ENCODE assay signal across 12 cellular contexts in genomic region chr3:100641471-100642032, GRCh38. TPM values are rescaled to one million over a fixed set of nuclear protein-coding genes. Genes with fewer than 3 reads are reported as not detected.
DNase-seq lines count a peak whose midpoint lies in the region; ATAC-seq and TF ChIP-seq lines count a peak whose summit lies in the region.
"Had no signal": no experiment of that assay in that cellular context is flagged by ENCODE, and none has a peak within 500 bp of the region (broad histone marks: within the 10 kb centered on the region; RNA-seq: fewer than 3 reads in every experiment).

No MANE protein-coding gene starts in this region.

- no peaks in the 10 kb centered on the region for H3K27me3 ChIP-seq in Loucy (ENCODE audit: insufficient read depth, low read length, poor library complexity, severe bottlenecking)
- no peaks in the 10 kb centered on the region for H3K27me3 ChIP-seq in colonic mucosa

- no peaks in the 10 kb centered on the region for H3K79me2 ChIP-seq in Loucy (ENCODE audit: insufficient read depth, low read length)

- H3F3A ChIP-seq in Loucy (ENCODE audit: low read depth), result no peaks in the 10 kb centered on the region

- no peak overlapping the region for H3K9ac ChIP-seq in Loucy (ENCODE audit: low read depth, low read length, poor library complexity, severe bottlenecking)
- no peak overlapping the region for H3K9ac ChIP-seq in colonic mucosa (ENCODE audit: low read depth in 2 of 2, low read length in 2 of 2)

- H3K4me1 ChIP-seq in Loucy (ENCODE audit: insufficient read depth, low read length, poor library complexity, severe bottlenecking), result peaks cover 14% of the 10 kb centered on the region
- no peaks in the 10 kb centered on the region for H3K4me1 ChIP-seq in colonic mucosa

- TF ChIP-seq CTCF in Loucy (conservative IDR thresholded peaks at IDR 0.05; ENCODE audit: low read length) (no peak), omental fat pad (IDR thresholded peaks at IDR 0.05) (no peak), colonic mucosa (IDR thresholded peaks at IDR 0.05) (no peak)

- peak; percentile 84 for ATAC-seq in GM19043 (IDR thresholded peaks at IDR 0.05; ENCODE audit: low read depth, unreplicated experiment)
- peak; percentile 79 for ATAC-seq in HG02840 (IDR thresholded peaks at IDR 0.05; ENCODE audit: low FRiP score, unreplicated experiment)
- peak; percentile 42 for ATAC-seq in omental fat pad (ENCODE audit: low FRiP score)

- H3K9me3 ChIP-seq in Loucy (ENCODE audit: insufficient read depth, low read depth, low read length), result no peaks in the 10 kb centered on the region
- H3K9me3 ChIP-seq in colonic mucosa, result no peaks in the 10 kb centered on the region

- intact Hi-C loops in posterior cingulate gyrus (cut with DNase I), result no loop called here
- intact Hi-C loops in colonic mucosa (cut with DNase I), result no loop called here

- no peaks in the 10 kb centered on the region for H4K20me1 ChIP-seq in Loucy (ENCODE audit: insufficient read depth, low read length, poor library complexity, severe bottlenecking)

- no peak overlapping the region for H2AFZ ChIP-seq in Loucy (ENCODE audit: low read length)

- H3K27ac ChIP-seq in colonic mucosa, result no peak overlapping the region

- no peaks in the 10 kb centered on the region for H3K9me2 ChIP-seq in Loucy (replicated peaks; ENCODE audit: low read depth, low read length)

- no peak for DNase-seq in omental fat pad (ENCODE audit: low spot score)
- DNase-seq in posterior cingulate gyrus, result no peak
- no peak for DNase-seq in midbrain (lab: John Stamatoyannopoulos, UW)
- DNase-seq in colonic mucosa, result no peak
- no peak for DNase-seq in activated naive CD4-positive, alpha-beta T cell treated with anti-CD3 and anti-CD28 coated beads, Interleukin-2, amount 50 U/mL, for 16 hours
- DNase-seq: activated CD4-positive, alpha-beta T cell treated with anti-CD3 and anti-CD28 coated beads, Interleukin-2, amount 10 ng/mL, durations not matched to agents 24 days and 14 days; activated naive CD8-positive, alpha-beta T cell treated with anti-CD3 and anti-CD28 coated beads, Interleukin-2, amount 10 ng/mL, durations not matched to agents 7 days and 5 days; NCI-H2029 had no signal

- H3K4me3 ChIP-seq in Loucy (ENCODE audit: low read length, poor library complexity, severe bottlenecking) (no peak overlapping the region), colonic mucosa (no peak overlapping the region)

- H3K36me3 ChIP-seq in Loucy (ENCODE audit: insufficient read depth, low read length), result no peaks in the 10 kb centered on the region
- no peaks in the 10 kb centered on the region for H3K36me3 ChIP-seq in colonic mucosa

- H3K4me2 ChIP-seq in Loucy (ENCODE audit: low read depth, low read length, poor library complexity, severe bottlenecking), result peak overlapping the region; percentile 22

RNA-seq across cellular contexts. Expression of gene ADGRG7, which starts 32.2 kb away (rescaled TPM):
- total RNA-seq in omental fat pad (not detected), colonic mucosa (10 to 100 TPM in 1 of 2 donors, 1 to 10 TPM in 1; 3.2 to 13.4 TPM)
- total RNA-seq: activated CD4-positive, alpha-beta T cell treated with anti-CD3 and anti-CD28 coated beads, Interleukin-2, amount 10 ng/mL, durations not matched to agents 24 days and 14 days; activated naive CD8-positive, alpha-beta T cell treated with anti-CD3 and anti-CD28 coated beads, Interleukin-2, amount 10 ng/mL, durations not matched to agents 7 days and 5 days; HT1080 had no signal

Comparison
In these comparisons a context has a peak if more than half of its experiments do, and no peak if none do; other contexts are left out.
1. RNA of gene ADGRG7, which starts 32.2 kb away (total RNA-seq): 3.2 to 13.4 TPM in colonic mucosa; not detected in omental fat pad; every median in the first group is over 4 times any median in the second.
2. Peak in every context shown above with its lines, with median percentiles within 50 percentile points of each other: ATAC-seq.